ENCODE assay signal across 28 cellular contexts in the genomic region with DNA sequence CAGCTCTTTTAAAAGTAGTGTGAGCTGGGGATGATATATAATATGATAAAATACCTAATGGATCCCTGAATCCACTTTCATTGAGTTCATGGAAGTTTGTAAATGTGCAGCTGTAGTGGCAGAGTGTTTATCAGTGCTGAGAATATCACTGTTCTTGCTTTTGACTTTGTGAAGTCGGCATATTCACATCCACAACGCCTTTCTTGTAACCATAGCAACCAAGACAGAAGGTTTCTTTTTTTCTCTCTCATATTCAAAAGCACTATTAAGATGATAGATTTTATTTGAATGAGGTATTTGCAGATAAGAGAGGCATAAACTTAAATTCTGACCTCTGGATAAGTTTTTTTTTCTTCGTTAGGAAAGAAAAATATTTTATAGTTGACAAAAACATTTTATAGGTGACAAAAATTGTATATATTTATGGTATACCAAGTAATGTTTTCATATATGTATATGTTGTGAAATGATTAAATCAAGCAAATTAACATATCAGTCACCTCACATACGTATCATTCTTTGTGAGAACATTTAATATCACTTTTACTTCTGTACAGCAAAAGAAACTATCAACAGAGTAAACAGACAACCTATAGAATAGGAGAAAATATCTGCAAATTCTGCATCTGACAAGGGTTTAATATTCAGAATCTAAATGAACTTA.
DNase-seq lines count a peak whose midpoint lies in the region; ATAC-seq lines count a peak whose summit lies in the region.
"Had no signal": no experiment of that assay in that cellular context is flagged by ENCODE, and none has a peak within 500 bp of the region (broad histone marks: within the 10 kb centered on the region; RNA-seq: fewer than 3 reads in every experiment).

No MANE protein-coding gene starts in this region.

- peak overlapping the region; percentile 15 for H3K27ac ChIP-seq in naive thymus-derived CD4-positive, alpha-beta T cell (ENCODE audit: low read depth, low read length)
- H3K27ac ChIP-seq: brain microvascular endothelial cell, gastroesophageal sphincter, hepatocyte, psoas muscle, RWPE1, sigmoid colon, tibial artery, vagina had no signal

- no peaks in the 10 kb centered on the region for H3K9me3 ChIP-seq in naive thymus-derived CD4-positive, alpha-beta T cell (ENCODE audit: control insufficient read depth in 2 of 3, low read length in 3 of 3)
- H3K9me3 ChIP-seq: gastroesophageal sphincter, psoas muscle, sigmoid colon, tibial artery, vagina had no signal

- no peaks in the 10 kb centered on the region for H3K36me3 Mint-ChIP-seq in activated naive CD8-positive, alpha-beta T cell treated with anti-CD3 and anti-CD28 coated beads, Interleukin-2, amount 50 U/mL, for 24 hours (ENCODE audit: low read depth)
- H3K36me3 Mint-ChIP-seq in activated naive CD8-positive, alpha-beta T cell treated with anti-CD3 and anti-CD28 coated beads for 36 hours: no peaks in the 10 kb centered on the region
- H3K36me3 Mint-ChIP-seq in activated T-helper 17 cell treated with anti-CD3 and anti-CD28 coated beads, Interleukin-2, amount 50 U/mL, for 72 hours (ENCODE audit: low read depth): no peaks in the 10 kb centered on the region
- H3K36me3 Mint-ChIP-seq in naive thymus-derived CD4-positive, alpha-beta T cell: peaks cover 0 to 11% (median 0%) of the 10 kb centered on the region in 5 donors
- H3K36me3 Mint-ChIP-seq: CD14-positive monocyte; IgD-negative memory B cell; naive thymus-derived CD8-positive, alpha-beta T cell had no signal

- intact Hi-C loops in naive thymus-derived CD4-positive, alpha-beta T cell (cut with micrococcal nuclease): loop anchor here in 1 of 2 donors (1.0 to 5.0 kb wide), 4 partner anchors 16 to 130 kb away; a partner anchor contains a TSS

- peaks cover 35% of the 10 kb centered on the region for H3K4me1 Mint-ChIP-seq in activated naive CD8-positive, alpha-beta T cell treated with anti-CD3 and anti-CD28 coated beads, Interleukin-2, amount 50 U/mL, for 24 hours
- peaks cover 14% of the 10 kb centered on the region for H3K4me1 Mint-ChIP-seq in activated naive CD8-positive, alpha-beta T cell treated with anti-CD3 and anti-CD28 coated beads for 36 hours
- peaks cover 18% of the 10 kb centered on the region for H3K4me1 Mint-ChIP-seq in activated T-helper 17 cell treated with anti-CD3 and anti-CD28 coated beads, Interleukin-2, amount 50 U/mL, for 72 hours
- peaks cover 21 to 98% (median 89%) of the 10 kb centered on the region in 7 donors for H3K4me1 Mint-ChIP-seq in naive thymus-derived CD4-positive, alpha-beta T cell
- H3K4me1 Mint-ChIP-seq: CD14-positive monocyte had no signal

- POLR2A ChIA-PET in naive thymus-derived CD4-positive, alpha-beta T cell (lab: Charles Lee): interaction anchor here (0.6 to 1.1 kb wide), 3 partner anchors 41 to 92 kb away, joined by 3 to 4 read pairs (median 4); no protein-coding TSS in a partner anchor

- no peaks in the 10 kb centered on the region for H3K27me3 Mint-ChIP-seq in activated naive CD8-positive, alpha-beta T cell treated with anti-CD3 and anti-CD28 coated beads, Interleukin-2, amount 50 U/mL, for 24 hours
- H3K27me3 Mint-ChIP-seq in activated naive CD8-positive, alpha-beta T cell treated with anti-CD3 and anti-CD28 coated beads for 36 hours: no peaks in the 10 kb centered on the region
- H3K27me3 Mint-ChIP-seq in activated T-helper 17 cell treated with anti-CD3 and anti-CD28 coated beads, Interleukin-2, amount 50 U/mL, for 72 hours: no peaks in the 10 kb centered on the region
- H3K27me3 Mint-ChIP-seq in naive thymus-derived CD4-positive, alpha-beta T cell: peaks cover 0 to 2% (median 0%) of the 10 kb centered on the region in 5 donors
- H3K27me3 Mint-ChIP-seq: naive thymus-derived CD8-positive, alpha-beta T cell had no signal

- peak; percentile 60 to 73 for ATAC-seq in activated CD4-positive, CD25-positive, alpha-beta regulatory T cell treated with anti-CD3 and anti-CD28 coated beads, Interleukin-2, amount 50 U/mL, for 24 hours
- ATAC-seq in activated naive CD8-positive, alpha-beta T cell treated with anti-CD3 and anti-CD28 coated beads, Interleukin-2, amount 50 U/mL, for 24 hours: no peak
- peak; percentile 18 for ATAC-seq in activated T-helper 17 cell treated with anti-CD3 and anti-CD28 coated beads, Interleukin-2, amount 50 U/mL, for 72 hours (replicated peaks)
- peak; percentile 61 for ATAC-seq in naive thymus-derived CD4-positive, alpha-beta T cell
- ATAC-seq in HG03439 (IDR thresholded peaks at IDR 0.05; ENCODE audit: unreplicated experiment): no peak
- ATAC-seq: gastroesophageal sphincter; naive thymus-derived CD8-positive, alpha-beta T cell; psoas muscle had no signal

- DNase-seq in activated CD4-positive, CD25-positive, alpha-beta regulatory T cell treated with anti-CD3 and anti-CD28 coated beads, Interleukin-2, amount 50 U/mL, for 72 hours: no peak
- DNase-seq in activated naive CD8-positive, alpha-beta T cell treated with anti-CD3 and anti-CD28 coated beads, Interleukin-2, amount 50 U/mL, for 24 hours: no peak
- no peak for DNase-seq in activated naive CD8-positive, alpha-beta T cell treated with anti-CD3 and anti-CD28 coated beads for 36 hours
- peak in 7 of 9 donors; percentile 23 to 66 (median 46) for DNase-seq in naive thymus-derived CD4-positive, alpha-beta T cell
- no peak for DNase-seq in NCI-H2029 (lab: John Stamatoyannopoulos, UW)
- DNase-seq: activated gamma-delta T cell; amygdala; brain microvascular endothelial cell; GOT3; HFFc6; NCI-H2171; occipital lobe; psoas muscle; sigmoid colon; stimulated activated CD4-positive, alpha-beta T cell treated with anti-CD3 and anti-CD28 coated beads, Interleukin-12 subunit alpha, Interleukin-12 subunit beta, amount 100 ng/mL, for 4 hours; stimulated activated CD4-positive, alpha-beta T cell treated with anti-CD3 and anti-CD28 coated beads, Interleukin-2, amount 100 ng/mL, for 48 hours; tibial artery had no signal

- peaks cover 5% of the 10 kb centered on the region for H3K9me3 Mint-ChIP-seq in activated naive CD8-positive, alpha-beta T cell treated with anti-CD3 and anti-CD28 coated beads, Interleukin-2, amount 50 U/mL, for 24 hours
- no peaks in the 10 kb centered on the region for H3K9me3 Mint-ChIP-seq in activated naive CD8-positive, alpha-beta T cell treated with anti-CD3 and anti-CD28 coated beads for 36 hours
- H3K9me3 Mint-ChIP-seq in activated T-helper 17 cell treated with anti-CD3 and anti-CD28 coated beads, Interleukin-2, amount 50 U/mL, for 72 hours: no peaks in the 10 kb centered on the region
- H3K9me3 Mint-ChIP-seq in naive thymus-derived CD4-positive, alpha-beta T cell: peaks cover 0 to 10% (median 0%) of the 10 kb centered on the region in 11 donors
- H3K9me3 Mint-ChIP-seq: CD14-positive monocyte, HFFc6 had no signal

- no peaks in the 10 kb centered on the region for H3K27me3 ChIP-seq in naive thymus-derived CD4-positive, alpha-beta T cell (ENCODE audit: control insufficient read depth in 2 of 2, insufficient read depth in 2 of 2, low read length in 2 of 2)
- H3K27me3 ChIP-seq: brain microvascular endothelial cell, gastroesophageal sphincter, hepatocyte, sigmoid colon, tibial artery, vagina had no signal

- H3K4me3 ChIP-seq in naive thymus-derived CD4-positive, alpha-beta T cell (ENCODE audit: low read length): no peak overlapping the region
- H3K4me3 ChIP-seq: gastroesophageal sphincter, hepatocyte, lung, psoas muscle, sigmoid colon, tibial artery, vagina had no signal

- H3K4me1 ChIP-seq in naive thymus-derived CD4-positive, alpha-beta T cell (ENCODE audit: control insufficient read depth in 2 of 2, insufficient read depth in 2 of 2, low read length in 2 of 2): peaks cover 0 to 9% of the 10 kb centered on the region in 2 donors
- H3K4me1 ChIP-seq: gastroesophageal sphincter, vagina had no signal

- H3K36me3 ChIP-seq in naive thymus-derived CD4-positive, alpha-beta T cell (ENCODE audit: control insufficient read depth in 2 of 3, insufficient read depth in 3 of 3, low read length in 3 of 3): no peaks in the 10 kb centered on the region
- H3K36me3 ChIP-seq: brain microvascular endothelial cell, gastroesophageal sphincter, sigmoid colon, tibial artery, vagina had no signal

- H3K27ac Mint-ChIP-seq in activated naive CD8-positive, alpha-beta T cell treated with anti-CD3 and anti-CD28 coated beads, Interleukin-2, amount 50 U/mL, for 24 hours: no peak overlapping the region
- H3K27ac Mint-ChIP-seq in activated naive CD8-positive, alpha-beta T cell treated with anti-CD3 and anti-CD28 coated beads for 36 hours: no peak overlapping the region
- peak overlapping the region; percentile 36 for H3K27ac Mint-ChIP-seq in activated T-helper 17 cell treated with anti-CD3 and anti-CD28 coated beads, Interleukin-2, amount 50 U/mL, for 72 hours
- peak overlapping the region; percentile 39 to 94 (median 70) for H3K27ac Mint-ChIP-seq in naive thymus-derived CD4-positive, alpha-beta T cell
- H3K27ac Mint-ChIP-seq: CD14-positive monocyte, HFFc6, IgD-negative memory B cell had no signal

- CTCF ChIA-PET in naive thymus-derived CD4-positive, alpha-beta T cell (lab: Charles Lee): interaction anchor here (0.8 kb wide), 2 partner anchors 83 to 193 kb away, joined by 3 read pairs; no protein-coding TSS in a partner anchor

- peak overlapping the region; percentile 51 for H3K4me3 Mint-ChIP-seq in activated naive CD8-positive, alpha-beta T cell treated with anti-CD3 and anti-CD28 coated beads, Interleukin-2, amount 50 U/mL, for 24 hours
- H3K4me3 Mint-ChIP-seq in activated naive CD8-positive, alpha-beta T cell treated with anti-CD3 and anti-CD28 coated beads for 36 hours: no peak overlapping the region
- H3K4me3 Mint-ChIP-seq in activated T-helper 17 cell treated with anti-CD3 and anti-CD28 coated beads, Interleukin-2, amount 50 U/mL, for 72 hours: peak overlapping the region; percentile 62
- H3K4me3 Mint-ChIP-seq in naive thymus-derived CD4-positive, alpha-beta T cell: peak overlapping the region; percentile 25 to 82 (median 72)
- H3K4me3 Mint-ChIP-seq: CD14-positive monocyte, HFFc6, IgD-negative memory B cell had no signal

Comparison
In these comparisons a context has a peak if more than half of its experiments do, and no peak if none do; other contexts are left out.
1. ATAC-seq: peak in activated CD4-positive, CD25-positive, alpha-beta regulatory T cell treated with anti-CD3 and anti-CD28 coated beads, Interleukin-2, amount 50 U/mL, for 24 hours (2 of 2), activated T-helper 17 cell treated with anti-CD3 and anti-CD28 coated beads, Interleukin-2, amount 50 U/mL, for 72 hours (single experiment) and naive thymus-derived CD4-positive, alpha-beta T cell (single experiment); none in activated naive CD8-positive, alpha-beta T cell treated with anti-CD3 and anti-CD28 coated beads, Interleukin-2, amount 50 U/mL, for 24 hours (single experiment) and HG03439 (single experiment).
2. DNase-seq: peak in naive thymus-derived CD4-positive, alpha-beta T cell (7 of 9); none in activated CD4-positive, CD25-positive, alpha-beta regulatory T cell treated with anti-CD3 and anti-CD28 coated beads, Interleukin-2, amount 50 U/mL, for 72 hours (single experiment), activated naive CD8-positive, alpha-beta T cell treated with anti-CD3 and anti-CD28 coated beads, Interleukin-2, amount 50 U/mL, for 24 hours (single experiment), activated naive CD8-positive, alpha-beta T cell treated with anti-CD3 and anti-CD28 coated beads for 36 hours (single experiment) and NCI-H2029 (single experiment).
3. H3K27ac Mint-ChIP-seq: peak in activated T-helper 17 cell treated with anti-CD3 and anti-CD28 coated beads, Interleukin-2, amount 50 U/mL, for 72 hours (single experiment) and naive thymus-derived CD4-positive, alpha-beta T cell (9 of 9); none in activated naive CD8-positive, alpha-beta T cell treated with anti-CD3 and anti-CD28 coated beads, Interleukin-2, amount 50 U/mL, for 24 hours (single experiment) and activated naive CD8-positive, alpha-beta T cell treated with anti-CD3 and anti-CD28 coated beads for 36 hours (single experiment).